In the genomic region with DNA sequence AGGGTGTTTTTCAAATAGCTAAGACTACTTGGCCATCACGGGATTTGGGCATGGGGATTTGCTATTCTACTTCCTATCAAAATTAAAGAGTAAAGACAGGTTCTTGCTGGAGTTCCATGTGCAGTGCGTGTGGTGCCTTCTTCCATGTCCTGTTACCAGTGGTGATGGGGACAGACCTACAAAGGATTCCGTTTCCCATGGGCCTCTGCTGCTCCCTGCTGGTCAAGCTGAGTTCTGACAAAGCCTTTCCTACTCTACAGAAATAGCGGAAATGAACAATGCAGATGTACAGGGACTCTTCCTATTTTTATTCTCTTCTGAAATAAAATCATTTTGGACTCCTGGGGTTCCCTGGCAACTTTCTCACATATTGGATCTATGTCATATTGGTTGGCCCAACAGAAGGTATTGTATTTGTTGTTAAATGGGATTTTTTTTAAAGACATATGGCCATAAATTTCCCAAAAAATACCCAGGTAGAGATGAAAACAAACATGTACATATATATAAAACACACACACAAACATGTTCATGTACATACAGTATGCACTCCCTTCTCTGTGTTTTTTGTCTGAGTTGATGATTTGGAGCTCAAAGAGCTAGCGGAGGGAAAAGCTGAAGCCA, we compare ENCODE assay signal across 9 cellular contexts.
DNase-seq lines count a peak whose midpoint lies in the region; ATAC-seq and TF ChIP-seq lines count a peak whose summit lies in the region.
"Had no signal": no experiment of that assay in that cellular context is flagged by ENCODE, and none has a peak within 500 bp of the region (broad histone marks: within the 10 kb centered on the region; RNA-seq: fewer than 3 reads in every experiment).

No MANE protein-coding gene starts in this region.

- H3K36me3 ChIP-seq in liver (ENCODE audit: control insufficient read depth in 4 of 4, insufficient read depth in 3 of 4, low read depth in 1 of 4, low read length in 3 of 4): peaks cover 0 to 8% (median 3%) of the 10 kb centered on the region in 4 donors

- no peaks in the 10 kb centered on the region for H3K9me3 Mint-ChIP-seq in CD4-positive, alpha-beta T cell
- H3K9me3 Mint-ChIP-seq: T-helper 1 cell treated with Interleukin-12 subunit alpha and Interleukin-12 subunit beta and Interleukin-4 antibody, amounts not matched to agents 30 μg/mL and 1 μg/mL, for 36 hours had no signal

- peaks cover 2 to 16% (median 10%) of the 10 kb centered on the region in 4 donors for H3K4me1 ChIP-seq in liver (ENCODE audit: control insufficient read depth in 4 of 4, insufficient read depth in 4 of 4, low read length in 3 of 4)

- no peaks in the 10 kb centered on the region for H3K27me3 Mint-ChIP-seq in CD4-positive, alpha-beta T cell

- H3K27me3 ChIP-seq in CD4-positive, alpha-beta T cell (ENCODE audit: control insufficient read depth, insufficient read depth, low read length): no peaks in the 10 kb centered on the region
- no peaks in the 10 kb centered on the region for H3K27me3 ChIP-seq in liver (ENCODE audit: control insufficient read depth in 4 of 4, insufficient read depth in 4 of 4, low read length in 3 of 4)

- H3K9ac ChIP-seq in liver (ENCODE audit: low read depth in 1 of 2, low read length in 2 of 2): no peak overlapping the region

- ATAC-seq in CD4-positive, alpha-beta T cell (ENCODE audit: poor library complexity): peak; percentile 86
- ATAC-seq in GM19328 (IDR thresholded peaks at IDR 0.05; ENCODE audit: unreplicated experiment) (peak; percentile 86), HG03378 (IDR thresholded peaks at IDR 0.05; ENCODE audit: unreplicated experiment) (peak; percentile 92)

- intact Hi-C loops in CD4-positive, alpha-beta T cell (cut with DNase I, micrococcal nuclease): loop anchor here (5.0 to 10.0 kb wide), 2 partner anchors 189 to 398 kb away; no protein-coding TSS in a partner anchor

- CTCF ChIA-PET in CD4-positive, alpha-beta T cell (lab: Charles Lee): interaction anchor here (0.7 to 1.2 kb wide), 8 partner anchors 9 to 397 kb away, joined by 3 to 4 read pairs (median 4); no protein-coding TSS in a partner anchor

- peaks cover 11% of the 10 kb centered on the region for H3K4me1 Mint-ChIP-seq in CD4-positive, alpha-beta T cell (ENCODE audit: low read depth)

- no peak overlapping the region for H3K27ac ChIP-seq in CD4-positive, alpha-beta T cell (ENCODE audit: low read depth, low read length)
- no peak overlapping the region for H3K27ac ChIP-seq in coronary artery
- no peak overlapping the region for H3K27ac ChIP-seq in liver (ENCODE audit: low read depth in 1 of 2, low read length in 2 of 2)

- H3K9me3 ChIP-seq in CD4-positive, alpha-beta T cell (ENCODE audit: control insufficient read depth, low read length): no peaks in the 10 kb centered on the region
- H3K9me3 ChIP-seq in liver (ENCODE audit: control insufficient read depth in 4 of 4, low read length in 3 of 4): no peaks in the 10 kb centered on the region

- H3K4me3 ChIP-seq in coronary artery (no peak overlapping the region), liver (ENCODE audit: low read depth in 1 of 3, low read length in 3 of 3) (no peak overlapping the region)

- no peak overlapping the region for H3K4me3 Mint-ChIP-seq in CD4-positive, alpha-beta T cell
- H3K4me3 Mint-ChIP-seq: T-helper 1 cell treated with Interleukin-12 subunit alpha and Interleukin-12 subunit beta and Interleukin-4 antibody, amounts not matched to agents 30 μg/mL and 1 μg/mL, for 36 hours had no signal

- H3K27ac Mint-ChIP-seq in CD4-positive, alpha-beta T cell: no peak overlapping the region
- H3K27ac Mint-ChIP-seq: T-helper 1 cell treated with Interleukin-12 subunit alpha and Interleukin-12 subunit beta and Interleukin-4 antibody, amounts not matched to agents 30 μg/mL and 1 μg/mL, for 36 hours had no signal

- TF ChIP-seq RAD21 in liver (IDR thresholded peaks at IDR 0.05): peak; percentile 96 to 97

- DNase-seq in CD4-positive, alpha-beta T cell: peak; percentile 22 to 66 (median 50)
- DNase-seq in NCI-H460 (ENCODE audit: extremely low read depth, low read depth) (peak; percentile 42), coronary artery (ENCODE audit: low spot score) (no peak)
- peak; percentile 34 to 62 for DNase-seq in activated CD4-positive, alpha-beta T cell treated with anti-CD3 and anti-CD28 coated beads for 4 hours
- DNase-seq in stimulated activated CD8-positive, alpha-beta memory T cell treated with anti-CD3 and anti-CD28 coated beads, Interleukin-15, amount 100 ng/mL, for 48 hours (ENCODE audit: low read depth in 2 of 2): peak; percentile 29 to 40

- WGBS in liver: 26% methylated on average over 5 of the region's 5 CpGs

- peak; percentile 78 for TF ChIP-seq CTCF in CD4-positive, alpha-beta T cell (IDR thresholded peaks at IDR 0.05)
- TF ChIP-seq CTCF in coronary artery (IDR thresholded peaks at IDR 0.05) (peak; percentile 74), liver (IDR thresholded peaks at IDR 0.05; ENCODE audit: low read depth, low read length, missing input control) (peak; percentile 92)

- POLR2A ChIA-PET in CD4-positive, alpha-beta T cell (lab: Charles Lee): no interaction called here

- peaks cover 71% of the 10 kb centered on the region for H3K36me3 Mint-ChIP-seq in CD4-positive, alpha-beta T cell (ENCODE audit: low read depth)

TF ChIP-seq in liver, 16 proteins besides CTCF, POLR2A, EP300 and RAD21:
- TF ChIP-seq, protein P1, sequence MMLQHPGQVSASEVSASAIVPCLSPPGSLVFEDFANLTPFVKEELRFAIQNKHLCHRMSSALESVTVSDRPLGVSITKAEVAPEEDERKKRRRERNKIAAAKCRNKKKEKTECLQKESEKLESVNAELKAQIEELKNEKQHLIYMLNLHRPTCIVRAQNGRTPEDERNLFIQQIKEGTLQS (IDR thresholded peaks at IDR 0.05): no peak
- no peak for TF ChIP-seq RXRA (IDR thresholded peaks at IDR 0.05)
- TF ChIP-seq SP1 (IDR thresholded peaks at IDR 0.05): no peak
- TF ChIP-seq, protein P2, sequence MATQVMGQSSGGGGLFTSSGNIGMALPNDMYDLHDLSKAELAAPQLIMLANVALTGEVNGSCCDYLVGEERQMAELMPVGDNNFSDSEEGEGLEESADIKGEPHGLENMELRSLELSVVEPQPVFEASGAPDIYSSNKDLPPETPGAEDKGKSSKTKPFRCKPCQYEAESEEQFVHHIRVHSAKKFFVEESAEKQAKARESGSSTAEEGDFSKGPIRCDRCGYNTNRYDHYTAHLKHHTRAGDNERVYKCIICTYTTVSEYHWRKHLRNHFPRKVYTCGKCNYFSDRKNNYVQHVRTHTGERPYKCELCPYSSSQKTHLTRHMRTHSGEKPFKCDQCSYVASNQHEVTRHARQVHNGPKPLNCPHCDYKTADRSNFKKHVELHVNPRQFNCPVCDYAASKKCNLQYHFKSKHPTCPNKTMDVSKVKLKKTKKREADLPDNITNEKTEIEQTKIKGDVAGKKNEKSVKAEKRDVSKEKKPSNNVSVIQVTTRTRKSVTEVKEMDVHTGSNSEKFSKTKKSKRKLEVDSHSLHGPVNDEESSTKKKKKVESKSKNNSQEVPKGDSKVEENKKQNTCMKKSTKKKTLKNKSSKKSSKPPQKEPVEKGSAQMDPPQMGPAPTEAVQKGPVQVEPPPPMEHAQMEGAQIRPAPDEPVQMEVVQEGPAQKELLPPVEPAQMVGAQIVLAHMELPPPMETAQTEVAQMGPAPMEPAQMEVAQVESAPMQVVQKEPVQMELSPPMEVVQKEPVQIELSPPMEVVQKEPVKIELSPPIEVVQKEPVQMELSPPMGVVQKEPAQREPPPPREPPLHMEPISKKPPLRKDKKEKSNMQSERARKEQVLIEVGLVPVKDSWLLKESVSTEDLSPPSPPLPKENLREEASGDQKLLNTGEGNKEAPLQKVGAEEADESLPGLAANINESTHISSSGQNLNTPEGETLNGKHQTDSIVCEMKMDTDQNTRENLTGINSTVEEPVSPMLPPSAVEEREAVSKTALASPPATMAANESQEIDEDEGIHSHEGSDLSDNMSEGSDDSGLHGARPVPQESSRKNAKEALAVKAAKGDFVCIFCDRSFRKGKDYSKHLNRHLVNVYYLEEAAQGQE (IDR thresholded peaks at IDR 0.05): no peak
- no peak for TF ChIP-seq EGR1 (IDR thresholded peaks at IDR 0.05; ENCODE audit: low read depth in 2 of 2)
- TF ChIP-seq YY1 (IDR thresholded peaks at IDR 0.05): no peak
- TF ChIP-seq, protein P3, sequence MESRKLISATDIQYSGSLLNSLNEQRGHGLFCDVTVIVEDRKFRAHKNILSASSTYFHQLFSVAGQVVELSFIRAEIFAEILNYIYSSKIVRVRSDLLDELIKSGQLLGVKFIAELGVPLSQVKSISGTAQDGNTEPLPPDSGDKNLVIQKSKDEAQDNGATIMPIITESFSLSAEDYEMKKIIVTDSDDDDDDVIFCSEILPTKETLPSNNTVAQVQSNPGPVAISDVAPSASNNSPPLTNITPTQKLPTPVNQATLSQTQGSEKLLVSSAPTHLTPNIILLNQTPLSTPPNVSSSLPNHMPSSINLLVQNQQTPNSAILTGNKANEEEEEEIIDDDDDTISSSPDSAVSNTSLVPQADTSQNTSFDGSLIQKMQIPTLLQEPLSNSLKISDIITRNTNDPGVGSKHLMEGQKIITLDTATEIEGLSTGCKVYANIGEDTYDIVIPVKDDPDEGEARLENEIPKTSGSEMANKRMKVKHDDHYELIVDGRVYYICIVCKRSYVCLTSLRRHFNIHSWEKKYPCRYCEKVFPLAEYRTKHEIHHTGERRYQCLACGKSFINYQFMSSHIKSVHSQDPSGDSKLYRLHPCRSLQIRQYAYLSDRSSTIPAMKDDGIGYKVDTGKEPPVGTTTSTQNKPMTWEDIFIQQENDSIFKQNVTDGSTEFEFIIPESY (IDR thresholded peaks at IDR 0.05): no peak
- no peak for TF ChIP-seq JUND (IDR thresholded peaks at IDR 0.05)
- no peak for TF ChIP-seq GABPA (IDR thresholded peaks at IDR 0.05 in 1 of 2, conservative IDR thresholded peaks at IDR 0.05 in 1 of 2)
- TF ChIP-seq HNF4G (IDR thresholded peaks at IDR 0.05): no peak
- no peak for TF ChIP-seq NR2F2 (IDR thresholded peaks at IDR 0.05)
- TF ChIP-seq, protein P4, sequence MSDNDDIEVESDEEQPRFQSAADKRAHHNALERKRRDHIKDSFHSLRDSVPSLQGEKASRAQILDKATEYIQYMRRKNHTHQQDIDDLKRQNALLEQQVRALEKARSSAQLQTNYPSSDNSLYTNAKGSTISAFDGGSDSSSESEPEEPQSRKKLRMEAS (IDR thresholded peaks at IDR 0.05): no peak
